In genomic region chr7:30447466-30447865, GRCh38 we compare ENCODE assay signal across 30 cellular contexts.
"Had no signal": no experiment of that assay in that cellular context is flagged by ENCODE, and none has a peak within 500 bp of the region (broad histone marks: within the 10 kb centered on the region; RNA-seq: fewer than 3 reads in every experiment).

No MANE protein-coding gene starts in this region.

- H3K4me3 Mint-ChIP-seq: activated CD4-positive, alpha-beta memory T cell treated with anti-CD3 and anti-CD28 coated beads for 36 hours; activated CD4-positive, alpha-beta T cell treated with anti-CD3 and anti-CD28 coated beads for 36 hours; activated CD4-positive, alpha-beta T cell treated with anti-CD3 and anti-CD28 coated beads, Interleukin-2, amount 10 ng/mL, durations not matched to agents 24 days and 14 days; activated CD8-positive, alpha-beta memory T cell treated with anti-CD3 and anti-CD28 coated beads, Interleukin-2, amount 10 ng/mL, durations not matched to agents 7 days and 5 days; activated CD8-positive, alpha-beta T cell treated with anti-CD3 and anti-CD28 coated beads, Interleukin-2, amount 10 ng/mL, durations not matched to agents 7 days and 5 days; activated naive CD4-positive, alpha-beta T cell treated with anti-CD3 and anti-CD28 coated beads for 36 hours; activated naive CD4-positive, alpha-beta T cell treated with anti-CD3 and anti-CD28 coated beads, Interleukin-2, amount 50 U/mL, for 24 hours; activated naive CD8-positive, alpha-beta T cell treated with anti-CD3 and anti-CD28 coated beads for 36 hours; activated naive CD8-positive, alpha-beta T cell treated with anti-CD3 and anti-CD28 coated beads, Interleukin-2, amount 50 U/mL, for 24 hours; activated T-cell treated with anti-CD3 and anti-CD28 coated beads, Interleukin-2, amount 50 U/mL, for 24 hours; activated T-cell treated with anti-CD3 and anti-CD28 coated beads, Interleukin-2, amount 50 U/mL, for 72 hours; central memory CD8-positive, alpha-beta T cell; dendritic cell treated with granulocyte-macrophage colony-stimulating factor and Interleukin-4, amounts not matched to agents 40 ng/mL and 50 ng/mL, for 4 days had no signal

- H3K4me3 ChIP-seq: adrenal gland, body of pancreas, coronary artery, dorsolateral prefrontal cortex, esophagus squamous epithelium, gastroesophageal sphincter had no signal

- H3K27ac ChIP-seq: adrenal gland, body of pancreas, coronary artery, dorsolateral prefrontal cortex, epithelial cell of prostate, esophagus squamous epithelium had no signal

- H3K9me3 Mint-ChIP-seq: activated CD4-positive, alpha-beta memory T cell treated with anti-CD3 and anti-CD28 coated beads for 36 hours; activated CD4-positive, alpha-beta T cell treated with anti-CD3 and anti-CD28 coated beads, Interleukin-2, amount 10 ng/mL, durations not matched to agents 24 days and 14 days; activated naive CD4-positive, alpha-beta T cell treated with anti-CD3 and anti-CD28 coated beads for 36 hours; activated naive CD4-positive, alpha-beta T cell treated with anti-CD3 and anti-CD28 coated beads, Interleukin-2, amount 50 U/mL, for 24 hours; activated naive CD8-positive, alpha-beta T cell treated with anti-CD3 and anti-CD28 coated beads for 36 hours; activated naive CD8-positive, alpha-beta T cell treated with anti-CD3 and anti-CD28 coated beads, Interleukin-2, amount 50 U/mL, for 24 hours; activated T-cell treated with anti-CD3 and anti-CD28 coated beads, Interleukin-2, amount 50 U/mL, for 24 hours; activated T-cell treated with anti-CD3 and anti-CD28 coated beads, Interleukin-2, amount 50 U/mL, for 72 hours; central memory CD8-positive, alpha-beta T cell; dendritic cell treated with granulocyte-macrophage colony-stimulating factor and Interleukin-4, amounts not matched to agents 40 ng/mL and 50 ng/mL, for 4 days had no signal

- H3K9me3 ChIP-seq: adrenal gland, body of pancreas, esophagus squamous epithelium, gastroesophageal sphincter had no signal

- ATAC-seq: activated CD4-positive, alpha-beta T cell treated with anti-CD3 and anti-CD28 coated beads for 36 hours; activated CD8-positive, alpha-beta memory T cell treated with anti-CD3 and anti-CD28 coated beads, Interleukin-2, amount 10 ng/mL, durations not matched to agents 7 days and 5 days; activated CD8-positive, alpha-beta T cell treated with anti-CD3 and anti-CD28 coated beads, Interleukin-2, amount 10 ng/mL, durations not matched to agents 7 days and 5 days; activated naive CD8-positive, alpha-beta T cell treated with anti-CD3 and anti-CD28 coated beads, Interleukin-2, amount 50 U/mL, for 24 hours; activated T-cell treated with anti-CD3 and anti-CD28 coated beads, Interleukin-2, amount 50 U/mL, for 72 hours; body of pancreas; gastroesophageal sphincter had no signal

- H3K27ac Mint-ChIP-seq: activated CD4-positive, alpha-beta memory T cell treated with anti-CD3 and anti-CD28 coated beads for 36 hours; activated CD4-positive, alpha-beta T cell treated with anti-CD3 and anti-CD28 coated beads for 36 hours; activated CD4-positive, alpha-beta T cell treated with anti-CD3 and anti-CD28 coated beads, Interleukin-2, amount 10 ng/mL, durations not matched to agents 24 days and 14 days; activated CD8-positive, alpha-beta memory T cell treated with anti-CD3 and anti-CD28 coated beads, Interleukin-2, amount 10 ng/mL, durations not matched to agents 7 days and 5 days; activated CD8-positive, alpha-beta T cell treated with anti-CD3 and anti-CD28 coated beads, Interleukin-2, amount 10 ng/mL, durations not matched to agents 7 days and 5 days; activated naive CD4-positive, alpha-beta T cell treated with anti-CD3 and anti-CD28 coated beads for 36 hours; activated naive CD4-positive, alpha-beta T cell treated with anti-CD3 and anti-CD28 coated beads, Interleukin-2, amount 50 U/mL, for 24 hours; activated naive CD8-positive, alpha-beta T cell treated with anti-CD3 and anti-CD28 coated beads for 36 hours; activated naive CD8-positive, alpha-beta T cell treated with anti-CD3 and anti-CD28 coated beads, Interleukin-2, amount 50 U/mL, for 24 hours; activated T-cell treated with anti-CD3 and anti-CD28 coated beads, Interleukin-2, amount 50 U/mL, for 24 hours; activated T-cell treated with anti-CD3 and anti-CD28 coated beads, Interleukin-2, amount 50 U/mL, for 72 hours; dendritic cell treated with granulocyte-macrophage colony-stimulating factor and Interleukin-4, amounts not matched to agents 40 ng/mL and 50 ng/mL, for 4 days had no signal

- H3K27me3 ChIP-seq: adrenal gland, body of pancreas, dorsolateral prefrontal cortex, esophagus squamous epithelium, gastroesophageal sphincter had no signal

- H3K27me3 Mint-ChIP-seq: activated CD4-positive, alpha-beta memory T cell treated with anti-CD3 and anti-CD28 coated beads for 36 hours; activated CD4-positive, alpha-beta T cell treated with anti-CD3 and anti-CD28 coated beads for 36 hours; activated CD4-positive, alpha-beta T cell treated with anti-CD3 and anti-CD28 coated beads, Interleukin-2, amount 10 ng/mL, durations not matched to agents 24 days and 14 days; activated CD8-positive, alpha-beta memory T cell treated with anti-CD3 and anti-CD28 coated beads, Interleukin-2, amount 10 ng/mL, durations not matched to agents 7 days and 5 days; activated naive CD4-positive, alpha-beta T cell treated with anti-CD3 and anti-CD28 coated beads, Interleukin-2, amount 50 U/mL, for 24 hours; activated naive CD8-positive, alpha-beta T cell treated with anti-CD3 and anti-CD28 coated beads for 36 hours; activated naive CD8-positive, alpha-beta T cell treated with anti-CD3 and anti-CD28 coated beads, Interleukin-2, amount 50 U/mL, for 24 hours; activated T-cell treated with anti-CD3 and anti-CD28 coated beads, Interleukin-2, amount 50 U/mL, for 24 hours; central memory CD8-positive, alpha-beta T cell; dendritic cell treated with granulocyte-macrophage colony-stimulating factor and Interleukin-4, amounts not matched to agents 40 ng/mL and 50 ng/mL, for 4 days had no signal

- DNase-seq: activated CD4-positive, alpha-beta memory T cell treated with anti-CD3 and anti-CD28 coated beads for 36 hours; activated CD4-positive, alpha-beta T cell treated with anti-CD3 and anti-CD28 coated beads for 36 hours; activated CD4-positive, alpha-beta T cell treated with anti-CD3 and anti-CD28 coated beads, Interleukin-2, amount 10 ng/mL, durations not matched to agents 24 days and 14 days; activated CD4-positive, CD25-positive, alpha-beta regulatory T cell; activated CD4-positive, CD25-positive, alpha-beta regulatory T cell treated with anti-CD3 and anti-CD28 coated beads, Interleukin-2, amount 50 U/mL, for 72 hours; activated CD8-positive, alpha-beta memory T cell treated with anti-CD3 and anti-CD28 coated beads, Interleukin-2, amount 10 ng/mL, durations not matched to agents 7 days and 5 days; activated CD8-positive, alpha-beta memory T cell treated with anti-CD3 and anti-CD28 coated beads, Interleukin-2, amount 50 U/mL, for 4 hours; activated CD8-positive, alpha-beta T cell treated with anti-CD3 and anti-CD28 coated beads, Interleukin-2, amount 10 ng/mL, durations not matched to agents 7 days and 5 days; activated naive CD4-positive, alpha-beta T cell treated with anti-CD3 and anti-CD28 coated beads for 36 hours; activated naive CD8-positive, alpha-beta T cell treated with anti-CD3 and anti-CD28 coated beads for 36 hours; activated naive CD8-positive, alpha-beta T cell treated with anti-CD3 and anti-CD28 coated beads, Interleukin-2, amount 50 U/mL, for 24 hours; activated T-cell treated with anti-CD3 and anti-CD28 coated beads for 4 hours; activated T-cell treated with anti-CD3 and anti-CD28 coated beads, Interleukin-2, amount 50 U/mL, for 24 hours; activated T-cell treated with anti-CD3 and anti-CD28 coated beads, Interleukin-2, amount 50 U/mL, for 72 hours; adrenal gland; amygdala; aorta; body of pancreas; dorsolateral prefrontal cortex; effector memory CD4-positive, alpha-beta T cell; esophagus squamous epithelium; foreskin melanocyte; T-helper 2 cell had no signal

- FAIRE-seq: endothelial cell of umbilical vein had no signal
